Comparison of ENCODE assay signal across 8 cellular contexts in the genomic region with DNA sequence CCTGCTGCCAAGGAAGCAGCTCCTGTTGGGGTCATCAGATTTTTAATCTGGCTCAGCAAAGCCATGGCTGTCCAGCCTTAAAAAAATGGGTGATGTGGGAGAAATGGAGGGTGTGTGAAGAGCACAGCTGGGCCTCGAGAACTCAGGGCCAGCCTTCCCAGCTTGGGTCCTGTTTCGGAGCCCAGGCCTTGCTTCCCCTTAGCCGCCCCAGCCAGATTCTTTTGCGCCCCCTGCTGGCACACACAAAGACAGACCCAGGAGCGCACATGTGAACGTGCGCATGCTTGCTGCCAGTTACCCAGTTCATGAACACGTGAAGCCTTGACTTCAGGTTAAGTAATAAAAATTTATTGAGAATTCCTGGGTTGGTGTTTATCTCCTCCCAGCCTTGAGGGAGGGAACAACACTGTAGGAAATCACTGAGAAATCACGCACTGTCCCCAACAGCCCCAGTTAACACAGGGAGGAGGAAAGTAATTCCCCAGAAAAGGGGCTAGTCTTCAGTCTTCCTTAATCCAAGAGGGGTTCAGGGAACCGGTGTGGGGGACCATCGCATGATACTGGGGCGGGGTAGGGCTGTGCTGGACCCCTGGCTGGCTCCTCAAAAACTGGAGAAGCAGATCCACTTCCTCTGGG. TPM values are rescaled to one million over a fixed set of nuclear protein-coding genes. Genes with fewer than 3 reads are reported as not detected.
DNase-seq lines count a peak whose midpoint lies in the region; ATAC-seq and TF ChIP-seq lines count a peak whose summit lies in the region.

No MANE protein-coding gene starts in this region.

- in situ Hi-C loops in IMR-90 (cut with MboI; ENCODE audit: low sequenced_read_pairs), result no loop called here

- H2BK20ac ChIP-seq in IMR-90 (ENCODE audit: low read depth, low read length), result no peak overlapping the region

- TF ChIP-seq CTCF in IMR-90 (conservative IDR thresholded peaks at IDR 0.05; ENCODE audit: low read depth, low read length), result peak; percentile 91
- peak; percentile 98 for TF ChIP-seq CTCF in OCI-LY1 (IDR thresholded peaks at IDR 0.05; ENCODE audit: low read length)

- POLR2A ChIA-PET in IMR-90 (lab: Charles Lee; ENCODE audit: unreplicated experiment), result no interaction called here
- POLR2A ChIA-PET in naive thymus-derived CD8-positive, alpha-beta T cell (lab: Charles Lee), result interaction anchor here (0.9 to 13.5 kb wide), 9 partner anchors 10 to 112 kb away, joined by 3 to 1315 read pairs (median 5); partner anchors contain the start of genes C12orf57, ENO2, LPCAT3 and PTPN6

- H3K56ac ChIP-seq in IMR-90 (ENCODE audit: extremely low read depth, insufficient read depth, low read length), result no peak overlapping the region

- no peak overlapping the region for H2BK120ac ChIP-seq in IMR-90 (ENCODE audit: low read depth, low read length)

- H3F3A ChIP-seq in OCI-LY1 (ENCODE audit: insufficient read depth, low read length), result 0 out of 2 replicates have a peak, but pooled peaks cover 4% of the 10 kb centered on the region

- no peak for TF ChIP-seq POLR2A in IMR-90 (IDR thresholded peaks at IDR 0.05; ENCODE audit: low read depth, low read length)

- CTCF ChIA-PET in IMR-90 (lab: Yijun Ruan, JAX), result interaction anchor here (0.7 to 1.2 kb wide), 2 partner anchors 39 to 40 kb away, joined by 3 read pairs; no protein-coding TSS in a partner anchor

- H3K79me2 ChIP-seq in OCI-LY1 (ENCODE audit: insufficient read depth, low read length), result peaks cover 7% of the 10 kb centered on the region; the same call in 1 of the 2 replicates

- peak; percentile 89 for DNase-seq in activated gamma-delta T cell treated with Interleukin-2 at 50 U/mL for 16 hours
- no peak for DNase-seq in activated gamma-delta T cell (lab: John Stamatoyannopoulos, UW)
- DNase-seq in IMR-90, result peak; percentile 82
- peak; percentile 80 for DNase-seq in activated T-cell treated with anti-CD3 and anti-CD28 coated beads for 48 hours (ENCODE audit: low read depth)
- DNase-seq in naive thymus-derived CD8-positive, alpha-beta T cell, result peak; percentile 77 to 93 (median 86)
- peak; percentile 82 for DNase-seq in stimulated activated naive CD4-positive, alpha-beta T cell treated with Interleukin-2 at 50 U/mL for 16 hours (lab: John Stamatoyannopoulos, UW)

- H3K9me3 ChIP-seq in IMR-90 (ENCODE audit: control insufficient read depth, insufficient read depth, low read length) (no peaks in the 10 kb centered on the region), OCI-LY1 (ENCODE audit: low read length) (no peaks in the 10 kb centered on the region)

- H3K4me3 Mint-ChIP-seq in naive thymus-derived CD8-positive, alpha-beta T cell, result peak overlapping the region in 4 of 10 donors; percentile 15 to 48 (median 30)

- H3K9me2 ChIP-seq in OCI-LY1 (ENCODE audit: low read depth, low read length), result no peaks in the 10 kb centered on the region

- peak overlapping the region in 1 of 2 experiments; percentile 23; a peak in 1 of 4 replicates for H4K8ac ChIP-seq in IMR-90 (ENCODE audit: low read depth in 2 of 2, low read length in 2 of 2)

- no peak overlapping the region for H4K91ac ChIP-seq in IMR-90 (ENCODE audit: insufficient read depth, low read depth, low read length)

- intact Hi-C loops in IMR-90 (cut with micrococcal nuclease), result loop anchor here (1.0 kb wide), 4 partner anchors 21 to 148 kb away; partner anchors contain the start of gene C12orf57

- H3K18ac ChIP-seq in IMR-90 (ENCODE audit: low read depth, low read length), result no peak overlapping the region

- TF ChIP-seq RAD21 in IMR-90 (IDR thresholded peaks at IDR 0.05; ENCODE audit: low read length), result peak; percentile 66

- no peak overlapping the region for H3K4me3 ChIP-seq in IMR-90 (ENCODE audit: insufficient read depth, low read depth, low read length)
- H3K4me3 ChIP-seq in OCI-LY1 (ENCODE audit: low read depth, low read length, poor library complexity, severe bottlenecking), result no peak overlapping the region

- peak overlapping the region; percentile 33; the same call in 1 of the 2 replicates for H3K27ac ChIP-seq in IMR-90 (ENCODE audit: insufficient read depth, low read length)
- H3K27ac ChIP-seq in OCI-LY1 (ENCODE audit: low read depth, low read length, poor library complexity, severe bottlenecking), result peak overlapping the region; percentile 12

- dilution Hi-C loops in IMR-90 (cut with HindIII; ENCODE audit: low sequenced_read_pairs, unreplicated experiment), result no loop called here

- 0 out of 2 replicates have a peak overlapping the region, but pooled peaks have one; percentile 30 for H2AK5ac ChIP-seq in IMR-90 (ENCODE audit: low read depth, low read length)

- H3K9me1 ChIP-seq in IMR-90 (ENCODE audit: insufficient read depth, low read length), result no peaks in the 10 kb centered on the region

- H2AFZ ChIP-seq in IMR-90 (replicated peaks; ENCODE audit: low read length, poor library complexity) (peak overlapping the region; percentile 59), OCI-LY1 (ENCODE audit: low read length) (no peak overlapping the region)

- no TSS peak for BruUV-seq in IMR-90 (replicated peaks; lab: Mats Ljungman, UMichigan)

- H2BK15ac ChIP-seq in IMR-90 (ENCODE audit: low read depth, low read length), result no peak overlapping the region

- H3K9ac ChIP-seq in IMR-90 (ENCODE audit: low read depth, low read length), result no peak overlapping the region
- H3K9ac ChIP-seq in OCI-LY1 (ENCODE audit: low read length), result no peak overlapping the region

- no peak overlapping the region for H2BK5ac ChIP-seq in IMR-90 (ENCODE audit: low read depth, low read length, poor library complexity, severe bottlenecking)

- H4K20me1 ChIP-seq in IMR-90 (ENCODE audit: insufficient read depth, low read length) (no peaks in the 10 kb centered on the region), OCI-LY1 (ENCODE audit: insufficient read depth, low read length) (no peaks in the 10 kb centered on the region)

- no peak overlapping the region for H3K4ac ChIP-seq in IMR-90 (ENCODE audit: low read depth, low read length)

- no peak overlapping the region for H3K23ac ChIP-seq in IMR-90 (ENCODE audit: low read depth, low read length)

- peak; percentile 75 for ATAC-seq in IMR-90 (ENCODE audit: low read depth)
- ATAC-seq in esophagus mucosa, result peak; percentile 44
- ATAC-seq in naive thymus-derived CD8-positive, alpha-beta T cell, result peak; percentile 46 to 61

- no peaks in the 10 kb centered on the region for H3K27me3 Mint-ChIP-seq in naive thymus-derived CD8-positive, alpha-beta T cell

- H3K27me3 ChIP-seq in IMR-90 (ENCODE audit: control insufficient read depth, insufficient read depth, low read length), result no peaks in the 10 kb centered on the region
- H3K27me3 ChIP-seq in OCI-LY1 (ENCODE audit: insufficient read depth, low read length), result 0 out of 2 replicates have a peak, but pooled peaks cover 4% of the 10 kb centered on the region

- no peak overlapping the region for H4K5ac ChIP-seq in IMR-90 (ENCODE audit: low read depth, low read length)

- WGBS in IMR-90 (ENCODE audit: extremely low coverage in 2 of 2, insufficient read length in 1 of 2), 2 experiments, result no CpG with 5 or more reads among the region's 12 CpGs

- H3K36me3 Mint-ChIP-seq in naive thymus-derived CD8-positive, alpha-beta T cell, result peaks cover 0 to 47% (median 12%) of the 10 kb centered on the region in 3 donors

- no peaks in the 10 kb centered on the region for H3K9me3 Mint-ChIP-seq in naive thymus-derived CD8-positive, alpha-beta T cell

- H3K36me3 ChIP-seq in IMR-90 (ENCODE audit: control insufficient read depth, insufficient read depth, low read length), result peaks cover 38% of the 10 kb centered on the region
- peaks cover 52% of the 10 kb centered on the region for H3K36me3 ChIP-seq in OCI-LY1 (ENCODE audit: insufficient read depth, low read length)

- peaks cover 31 to 64% (median 62%) of the 10 kb centered on the region in 4 donors for H3K4me1 Mint-ChIP-seq in naive thymus-derived CD8-positive, alpha-beta T cell

- H3K14ac ChIP-seq in IMR-90 (replicated peaks; ENCODE audit: low read depth, low read length), result no peak overlapping the region

- peaks cover 13 to 32% of the 10 kb centered on the region in 2 experiments for H3K79me1 ChIP-seq in IMR-90 (ENCODE audit: low read depth in 1 of 2, low read length in 2 of 2)

- peak overlapping the region; percentile 77 for H2AK9ac ChIP-seq in IMR-90 (replicated peaks; ENCODE audit: low read depth, low read length, poor library complexity)

- peaks cover 9% of the 10 kb centered on the region for H3K4me1 ChIP-seq in IMR-90 (ENCODE audit: control insufficient read depth, insufficient read depth, low read length)
- H3K4me1 ChIP-seq in OCI-LY1 (ENCODE audit: insufficient read depth, low read length, severe bottlenecking), result peaks cover 51% of the 10 kb centered on the region

- H3K4me2 ChIP-seq in IMR-90 (ENCODE audit: low read depth, low read length), result no peak overlapping the region
- no peak overlapping the region for H3K4me2 ChIP-seq in OCI-LY1 (ENCODE audit: low read length)

- H3K27ac Mint-ChIP-seq in naive thymus-derived CD8-positive, alpha-beta T cell, result peak overlapping the region; percentile 79 to 95 (median 90)

RNA-seq across cellular contexts. Expression of gene PHB2, which starts 5.3 kb away (rescaled TPM):
- total RNA-seq in IMR-90 (2012; rRNA removed), result 219 and 240 TPM in 2 replicates
- polyA plus RNA-seq in IMR-90 (2012; rRNA removed), result 286 and 298 TPM in 2 replicates
- polyA plus RNA-seq in IMR-90 (2012; cell fraction: cytosol; rRNA removed), result 237 and 296 TPM in 2 replicates
- 247 and 256 TPM in 2 replicates for polyA plus RNA-seq in IMR-90 (2012; cell fraction: nucleus; rRNA removed; ENCODE audit: low replicate concordance)
- 221 TPM for total RNA-seq in esophagus mucosa
- total RNA-seq in naive thymus-derived CD8-positive, alpha-beta T cell, result 100 to 1,000 TPM; 159 to 173 TPM
- 100 to 1,000 TPM in 2 of 3 donors, 10 to 100 TPM in 1; 97.0 to 115 (median 108) TPM for polyA plus RNA-seq in naive thymus-derived CD8-positive, alpha-beta T cell

RNA-seq across cellular contexts. Expression of gene EMG1, which starts 5.6 kb away (rescaled TPM):
- total RNA-seq in IMR-90 (2012; rRNA removed) (43.6 and 66.1 TPM in 2 replicates), esophagus mucosa (53.9 TPM)
- polyA plus RNA-seq in IMR-90 (2012; rRNA removed), result 37.5 and 43.1 TPM in 2 replicates
- polyA plus RNA-seq in IMR-90 (2012; cell fraction: cytosol; rRNA removed), result 25.0 and 67.8 TPM in 2 replicates
- polyA plus RNA-seq in IMR-90 (2012; cell fraction: nucleus; rRNA removed; ENCODE audit: low replicate concordance), result 11.1 and 24.5 TPM in 2 replicates
- total RNA-seq in naive thymus-derived CD8-positive, alpha-beta T cell, result 10 to 100 TPM; 71.1 to 72.5 TPM
- polyA plus RNA-seq in naive thymus-derived CD8-positive, alpha-beta T cell, result 10 to 100 TPM; 59.7 to 66.4 (median 64.7) TPM

RNA-seq across cellular contexts. Expression of gene PTPN6, which starts 14.0 kb away (rescaled TPM):
- total RNA-seq in IMR-90 (2012; rRNA removed) (under 0.01 TPM in 1 of 2 replicates, not detected in the other), esophagus mucosa (17.8 TPM)
- 0.14 TPM in 1 of 2 replicates, not detected in the other for polyA plus RNA-seq in IMR-90 (2012; rRNA removed)
- polyA plus RNA-seq in IMR-90 (2012; cell fraction: cytosol; rRNA removed), result 0.08 TPM in 1 of 2 replicates, not detected in the other
- polyA plus RNA-seq in IMR-90 (2012; cell fraction: nucleus; rRNA removed; ENCODE audit: low replicate concordance), result 0.66 and 0.67 TPM in 2 replicates
- 100 to 1,000 TPM; 235 to 247 TPM for total RNA-seq in naive thymus-derived CD8-positive, alpha-beta T cell
- polyA plus RNA-seq in naive thymus-derived CD8-positive, alpha-beta T cell, result 100 to 1,000 TPM; 182 to 425 (median 260) TPM

RNA-seq across cellular contexts. Expression of gene C12orf57, which starts 21.3 kb away (rescaled TPM):
- 197 and 238 TPM in 2 replicates for total RNA-seq in IMR-90 (2012; rRNA removed)
- polyA plus RNA-seq in IMR-90 (2012; rRNA removed), result 530 and 703 TPM in 2 replicates
- polyA plus RNA-seq in IMR-90 (2012; cell fraction: cytosol; rRNA removed), result 1,066 and 1,272 TPM in 2 replicates
- 218 and 334 TPM in 2 replicates for polyA plus RNA-seq in IMR-90 (2012; cell fraction: nucleus; rRNA removed; ENCODE audit: low replicate concordance)
- total RNA-seq in esophagus mucosa, result 84.0 TPM
- 100 to 1,000 TPM; 518 to 519 TPM for total RNA-seq in naive thymus-derived CD8-positive, alpha-beta T cell
- polyA plus RNA-seq in naive thymus-derived CD8-positive, alpha-beta T cell, result 100 to 1,000 TPM; 329 to 399 (median 366) TPM

RNA-seq across cellular contexts. Expression of gene RNU7-1, which starts 21.5 kb away (rescaled TPM):
- total RNA-seq in IMR-90 (2012; rRNA removed), result not detected in 2 replicates
- not detected in 2 replicates for polyA plus RNA-seq in IMR-90 (2012; rRNA removed)
- not detected in 2 replicates for polyA plus RNA-seq in IMR-90 (2012; cell fraction: cytosol; rRNA removed)
- not detected in 2 replicates for polyA plus RNA-seq in IMR-90 (2012; cell fraction: nucleus; rRNA removed; ENCODE audit: low replicate concordance)
- not detected for total RNA-seq in esophagus mucosa
- total RNA-seq in naive thymus-derived CD8-positive, alpha-beta T cell, result not detected
- not detected for polyA plus RNA-seq in naive thymus-derived CD8-positive, alpha-beta T cell

Comparison
In these comparisons a context has a peak if more than half of its experiments do, and no peak if none do; other contexts are left out.
1. RNA of gene PTPN6, which starts 14.0 kb away (total RNA-seq): 235 to 247 TPM in naive thymus-derived CD8-positive, alpha-beta T cell and 17.8 TPM in esophagus mucosa (single experiment); under 0.01 TPM in IMR-90; every median in the first group is over 10 times any median in the second.
2. Peak in every context shown above with its lines, with median percentiles within 50 percentile points of each other: ATAC-seq.